ENCODE assay signal across 12 cellular contexts in the genomic region with DNA sequence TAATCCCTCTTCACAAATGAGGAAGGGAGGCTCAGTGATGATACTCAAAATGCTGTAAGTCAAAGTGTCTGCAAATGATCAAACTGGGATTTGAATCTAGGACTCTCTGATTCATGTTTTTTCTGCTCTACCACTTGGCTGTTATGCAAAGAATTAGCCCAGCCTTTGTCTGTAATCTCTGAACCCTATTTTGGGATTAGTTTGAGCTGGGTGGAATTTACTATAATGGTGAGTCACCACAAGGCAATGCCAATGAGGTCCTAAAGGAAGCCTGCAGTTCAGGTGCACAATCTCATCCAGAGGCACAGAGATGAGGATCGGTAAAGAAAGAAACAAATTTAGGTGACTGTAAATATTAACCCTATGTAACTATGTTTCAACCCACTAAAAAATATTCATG. TPM values are rescaled to one million over a fixed set of nuclear protein-coding genes. Genes with fewer than 3 reads are reported as not detected.
DNase-seq lines count a peak whose midpoint lies in the region; ATAC-seq and TF ChIP-seq lines count a peak whose summit lies in the region.
"Had no signal": no experiment of that assay in that cellular context is flagged by ENCODE, and none has a peak within 500 bp of the region (broad histone marks: within the 10 kb centered on the region; RNA-seq: fewer than 3 reads in every experiment).

No MANE protein-coding gene starts in this region.

- no peaks in the 10 kb centered on the region for H3K36me3 ChIP-seq in HCT116 (ENCODE audit: control insufficient read depth in 1 of 2, insufficient read depth in 2 of 2, low read length in 2 of 2)

- no peaks in the 10 kb centered on the region for H3K27me3 ChIP-seq in HCT116 (ENCODE audit: insufficient read depth, low read length)

- ATAC-seq in HCT116: peak; percentile 76
- peak; percentile 58 for ATAC-seq in left ventricle myocardium superior
- ATAC-seq in naive thymus-derived CD8-positive, alpha-beta T cell: no peak
- no peak for ATAC-seq in T-helper 17 cell

- CTCF ChIA-PET in HCT116 (lab: Charles Lee): no interaction called here

- no peak for TF ChIP-seq CTCF in HCT116 (IDR thresholded peaks at IDR 0.05 in 2 of 3, conservative IDR thresholded peaks at IDR 0.05 in 1 of 3; ENCODE audit: borderline replicate concordance in 1 of 3, insufficient read depth in 1 of 3, low read depth in 2 of 3, low read length in 2 of 3)

- no peak overlapping the region for H3K4me3 Mint-ChIP-seq in naive thymus-derived CD8-positive, alpha-beta T cell
- H3K4me3 Mint-ChIP-seq in T-helper 17 cell: no peak overlapping the region

- peak overlapping the region; percentile 29 for H2AFZ ChIP-seq in HCT116 (ENCODE audit: low read depth, low read length, poor library complexity, severe bottlenecking)

- no peak overlapping the region for H3K9ac ChIP-seq in HCT116 (ENCODE audit: low read length)
- H3K9ac ChIP-seq: KMS-11 had no signal

- H3K9me3 Mint-ChIP-seq in naive thymus-derived CD8-positive, alpha-beta T cell: peaks cover 0 to 4% (median 0%) of the 10 kb centered on the region in 9 donors

- RAD21 ChIA-PET in HCT116 (lab: Charles Lee; ENCODE audit: low non-redundant PET in 1 of 2, low total read pairs in 2 of 2, uncharacterized antibody in 2 of 2, unreplicated experiment in 2 of 2): no interaction called here

- H3K4me1 ChIP-seq in HCT116 (ENCODE audit: control insufficient read depth in 1 of 2, insufficient read depth in 2 of 2, low read length in 2 of 2): peaks cover 35 to 36% of the 10 kb centered on the region in 2 experiments

- intact Hi-C loops in HCT116 (cut with micrococcal nuclease): no loop called here
- intact Hi-C loops in left ventricle myocardium superior (cut with micrococcal nuclease): no loop called here

- no peak for TF ChIP-seq POLR2A in HCT116 (IDR thresholded peaks at IDR 0.05; ENCODE audit: borderline replicate concordance, extremely low read depth, insufficient read depth, insufficient read length)

- no peaks in the 10 kb centered on the region for H3K4me1 Mint-ChIP-seq in naive thymus-derived CD8-positive, alpha-beta T cell
- H3K4me1 Mint-ChIP-seq in T-helper 17 cell: no peaks in the 10 kb centered on the region

- TF ChIP-seq RAD21 in HCT116 (IDR thresholded peaks at IDR 0.05; ENCODE audit: low read depth): no peak

- no peaks in the 10 kb centered on the region for H3K36me3 Mint-ChIP-seq in naive thymus-derived CD8-positive, alpha-beta T cell
- no peaks in the 10 kb centered on the region for H3K36me3 Mint-ChIP-seq in T-helper 17 cell (ENCODE audit: low read depth)

- H3K27ac Mint-ChIP-seq in naive thymus-derived CD8-positive, alpha-beta T cell: no peak overlapping the region
- no peak overlapping the region for H3K27ac Mint-ChIP-seq in T-helper 17 cell

- 0 out of 4 replicates have a peak overlapping the region, but pooled peaks of 1 of the 2 experiments have one; percentile 9 for H3K4me3 ChIP-seq in HCT116 (replicated peaks in 1 of 2; ENCODE audit: low read depth in 1 of 2, low read length in 2 of 2)

- DNase-seq in HCT116 (ENCODE audit: low read depth, low spot score) (no peak), SW480 (ENCODE audit: low spot score) (peak; percentile 34), left ventricle myocardium superior (no peak), stromal cell of bone marrow (ENCODE audit: low read depth) (peak; percentile 21), cerebellar nuclear complex (lab: John Stamatoyannopoulos, UW) (no peak), T-helper 17 cell (no peak)
- no peak for DNase-seq in naive thymus-derived CD8-positive, alpha-beta T cell
- DNase-seq: activated CD4-positive, alpha-beta T cell treated with anti-CD3 and anti-CD28 coated beads, Interleukin-2, amount 50 U/mL, for 1 hour; activated naive CD4-positive, alpha-beta T cell treated with anti-CD3 and anti-CD28 coated beads, Interleukin-2, amount 50 U/mL, for 16 hours; DMS79; effector memory CD4-positive, alpha-beta T cell had no signal

- no peak overlapping the region for H3K27ac ChIP-seq in HCT116 (ENCODE audit: low read depth, low read length)
- H3K27ac ChIP-seq: KMS-11 had no signal

- no peaks in the 10 kb centered on the region for H4K20me1 ChIP-seq in HCT116 (ENCODE audit: insufficient read depth)

- no TSS peak for BruUV-seq in HCT116 (replicated peaks; lab: Mats Ljungman, UMichigan)

- POLR2A ChIA-PET in HCT116 (lab: Charles Lee): no interaction called here
- POLR2A ChIA-PET in naive thymus-derived CD8-positive, alpha-beta T cell (lab: Charles Lee): no interaction called here

- H3K9me3 ChIP-seq in HCT116 (ENCODE audit: control insufficient read depth in 1 of 2, insufficient read depth in 1 of 2, low read depth in 1 of 2, low read length in 2 of 2) (no peaks in the 10 kb centered on the region), T-helper 17 cell (ENCODE audit: control insufficient read depth, low read length, poor library complexity, severe bottlenecking) (no peaks in the 10 kb centered on the region)

- H3K27me3 Mint-ChIP-seq in naive thymus-derived CD8-positive, alpha-beta T cell: peaks cover 0 to 11% (median 5%) of the 10 kb centered on the region in 5 donors
- peaks cover 18% of the 10 kb centered on the region for H3K27me3 Mint-ChIP-seq in T-helper 17 cell

- H3K9me2 ChIP-seq in HCT116 (ENCODE audit: insufficient read depth): no peaks in the 10 kb centered on the region

- H3K4me2 ChIP-seq in HCT116 (ENCODE audit: low read length): peak overlapping the region; percentile 51
- H3K4me2 ChIP-seq: KMS-11 had no signal

- no peaks in the 10 kb centered on the region for H3K79me2 ChIP-seq in HCT116 (ENCODE audit: insufficient read depth, low read length)

TF ChIP-seq in HCT116, 20 proteins besides CTCF, POLR2A, EP300 and RAD21:
- TF ChIP-seq SP1 (IDR thresholded peaks at IDR 0.05; ENCODE audit: low read depth): no peak
- TF ChIP-seq FOSL1 (IDR thresholded peaks at IDR 0.05; ENCODE audit: low read depth): peak; percentile 60; the same call in 1 of the 2 replicates
- TF ChIP-seq, protein P1, sequence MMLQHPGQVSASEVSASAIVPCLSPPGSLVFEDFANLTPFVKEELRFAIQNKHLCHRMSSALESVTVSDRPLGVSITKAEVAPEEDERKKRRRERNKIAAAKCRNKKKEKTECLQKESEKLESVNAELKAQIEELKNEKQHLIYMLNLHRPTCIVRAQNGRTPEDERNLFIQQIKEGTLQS (IDR thresholded peaks at IDR 0.05): no peak
- no peak for TF ChIP-seq ZFX (IDR thresholded peaks at IDR 0.05)
- peak; percentile 47; the same call in 1 of the 2 replicates for TF ChIP-seq JUND (IDR thresholded peaks at IDR 0.05)
- no peak for TF ChIP-seq ELF1 (IDR thresholded peaks at IDR 0.05; ENCODE audit: borderline replicate concordance, low read depth)

RNA-seq across cellular contexts. Expression of a gene that starts 29.2 kb away (rescaled TPM):
- total RNA-seq in HCT116 (2021; ENCODE audit: unreplicated experiment) (35.0 TPM), left ventricle myocardium superior (28.3 TPM), T-helper 17 cell (1 to 10 TPM; 8.9 to 9.8 TPM)
- polyA plus RNA-seq in HCT116 (2012): 12.2 and 12.3 TPM in 2 replicates
- total RNA-seq in naive thymus-derived CD8-positive, alpha-beta T cell: 10 to 100 TPM; 13.2 to 14.0 TPM
- 10 to 100 TPM; 18.9 to 24.1 (median 24.1) TPM for polyA plus RNA-seq in naive thymus-derived CD8-positive, alpha-beta T cell

Comparison
In these comparisons a context has a peak if more than half of its experiments do, and no peak if none do; other contexts are left out.
1. ATAC-seq: peak in HCT116 (single experiment) and left ventricle myocardium superior (single experiment); none in naive thymus-derived CD8-positive, alpha-beta T cell (0 of 2) and T-helper 17 cell (single experiment).
2. DNase-seq: peak in SW480 (single experiment) and stromal cell of bone marrow (single experiment); none in HCT116 (single experiment), left ventricle myocardium superior (single experiment), cerebellar nuclear complex (0 of 2), naive thymus-derived CD8-positive, alpha-beta T cell (0 of 10) and T-helper 17 cell (0 of 3).